ENCODE assay signal across 21 cellular contexts in genomic region chr3:18051312-18051711, GRCh38.
"Had no signal": no experiment of that assay in that cellular context is flagged by ENCODE, and none has a peak within 500 bp of the region (broad histone marks: within the 10 kb centered on the region; RNA-seq: fewer than 3 reads in every experiment).

No MANE protein-coding gene starts in this region.

- H3K27me3 ChIP-seq: SJSA1 had no signal

- DNase-seq: KBM-7; MM.1S; NCI-H1105; NCI-H1417; NCI-H146; NCI-H1694 treated with DMSO at 0.1 percent for 48 hours; NCI-H1930; NCI-H2081; NCI-H2107; NCI-H2227 treated with DMSO at 0.1 percent for 48 hours; NCI-H524; NCI-H526 treated with DMSO at 0.1 percent for 48 hours; NCI-H774; NK-92 treated with Interleukin-12 subunit alpha and Interleukin-12 subunit beta, amount 100 ng/mL, for 24 hours; OCI-M1; Right ventricle myocardium superior; RPMI8226; SIG-M5 had no signal

- H3K4me3 ChIP-seq: SJSA1, SK-N-MC had no signal

- H3K36me3 ChIP-seq: SJSA1 had no signal

- H3K9me3 ChIP-seq: SJSA1 had no signal

- H3K27ac ChIP-seq: SJSA1, SK-N-MC had no signal

- FAIRE-seq: RCC 7860 had no signal

- H3K4me1 ChIP-seq: SJSA1 had no signal
